ENCODE assay signal across 16 cellular contexts in the genomic region with DNA sequence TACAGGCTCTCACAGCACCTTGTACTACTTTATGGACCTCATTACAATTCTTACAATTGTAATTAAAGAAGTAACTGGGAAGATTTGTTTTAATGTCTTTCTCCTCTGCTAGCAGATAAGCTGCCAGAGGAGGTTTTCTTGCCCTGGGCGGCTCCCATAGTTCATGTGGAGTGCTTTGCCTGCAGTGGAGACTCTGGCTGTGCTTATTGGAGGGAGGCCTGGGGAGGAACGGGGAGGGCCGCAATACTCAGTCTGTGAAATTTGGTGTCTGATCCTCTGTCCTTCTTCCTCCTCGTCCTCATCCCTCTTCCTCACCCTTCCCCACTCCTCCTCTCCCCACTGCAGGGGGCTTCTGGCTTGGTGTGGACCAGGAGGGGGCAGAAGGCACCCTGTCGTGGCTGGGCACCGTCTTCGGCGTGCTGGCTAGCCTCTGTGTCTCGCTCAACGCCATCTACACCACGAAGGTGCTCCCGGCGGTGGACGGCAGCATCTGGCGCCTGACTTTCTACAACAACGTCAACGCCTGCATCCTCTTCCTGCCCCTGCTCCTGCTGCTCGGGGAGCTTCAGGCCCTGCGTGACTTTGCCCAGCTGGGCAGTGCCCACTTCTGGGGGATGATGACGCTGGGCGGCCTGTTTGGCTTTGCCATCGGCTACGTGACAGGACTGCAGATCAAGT.
"Had no signal": no experiment of that assay in that cellular context is flagged by ENCODE, and none has a peak within 500 bp of the region (broad histone marks: within the 10 kb centered on the region; RNA-seq: fewer than 3 reads in every experiment).

No MANE protein-coding gene starts in this region.

- H3K4me3 ChIP-seq: cardiac muscle cell, heart left ventricle, pancreas, skin epidermis, tibial artery, vagina had no signal

- H3K9me3 ChIP-seq: heart left ventricle, pancreas, tibial artery, vagina had no signal

- H3K4me3 Mint-ChIP-seq: activated CD4-positive, alpha-beta T cell treated with anti-CD3 and anti-CD28 coated beads, Interleukin-2, amount 10 ng/mL, durations not matched to agents 24 days and 14 days had no signal

- DNase-seq: activated CD4-positive, alpha-beta T cell treated with anti-CD3 and anti-CD28 coated beads, Interleukin-2, amount 10 ng/mL, durations not matched to agents 24 days and 14 days; activated effector memory CD4-positive, alpha-beta T cell treated with anti-CD3 and anti-CD28 coated beads, Interleukin-2, amount 50 U/mL, for 16 hours; effector CD4-positive, alpha-beta T cell; heart left ventricle; left ventricle myocardium superior; mesenchymal stem cell; pancreas; stimulated activated CD4-positive, alpha-beta T cell treated with anti-CD3 and anti-CD28 coated beads, Interleukin-4, amount 100 ng/mL, for 4 hours; SW 1271; T1000 had no signal

- H3K27ac ChIP-seq: cardiac muscle cell, heart left ventricle, pancreas, tibial artery, vagina, VCaP had no signal

- H3K27me3 Mint-ChIP-seq: activated CD4-positive, alpha-beta T cell treated with anti-CD3 and anti-CD28 coated beads, Interleukin-2, amount 10 ng/mL, durations not matched to agents 24 days and 14 days had no signal

- H3K9me3 Mint-ChIP-seq: activated CD4-positive, alpha-beta T cell treated with anti-CD3 and anti-CD28 coated beads, Interleukin-2, amount 10 ng/mL, durations not matched to agents 24 days and 14 days; neural crest cell had no signal

- ATAC-seq: heart left ventricle, left ventricle myocardium superior, pancreas had no signal
